ENCODE assay signal across 15 cellular contexts in genomic region chr6:159736908-159737307, GRCh38. TPM values are rescaled to one million over a fixed set of nuclear protein-coding genes. Genes with fewer than 3 reads are reported as not detected.
DNase-seq lines count a peak whose midpoint lies in the region; ATAC-seq and TF ChIP-seq lines count a peak whose summit lies in the region.
"Had no signal": no experiment of that assay in that cellular context is flagged by ENCODE, and none has a peak within 500 bp of the region (broad histone marks: within the 10 kb centered on the region; RNA-seq: fewer than 3 reads in every experiment).

No MANE protein-coding gene starts in this region.

- POLR2A ChIA-PET in WTC11 (lab: Charles Lee) = no interaction called here
- POLR2A ChIA-PET in PC-3 (lab: Charles Lee; ENCODE audit: unreplicated experiment) = no interaction called here

- no peaks in the 10 kb centered on the region for H3K27me3 Mint-ChIP-seq in stimulated activated naive CD8-positive, alpha-beta T cell treated with anti-CD3 and anti-CD28 coated beads, Interleukin-15, Interleukin-2, amounts not matched to agents 100 ng/mL and 50 ng/mL, for 24 hours
- no peaks in the 10 kb centered on the region for H3K27me3 Mint-ChIP-seq in WTC11 (ENCODE audit: low read depth)

- H3K36me3 Mint-ChIP-seq in stimulated activated naive CD8-positive, alpha-beta T cell treated with anti-CD3 and anti-CD28 coated beads, Interleukin-15, Interleukin-2, amounts not matched to agents 100 ng/mL and 50 ng/mL, for 24 hours (ENCODE audit: low read depth) = peaks cover 49% of the 10 kb centered on the region
- H3K36me3 Mint-ChIP-seq in WTC11 = peaks cover 30% of the 10 kb centered on the region

- intact Hi-C loops in PC-3 (cut with micrococcal nuclease) = no loop called here

- H3F3A ChIP-seq in PC-3 (ENCODE audit: low read length, unreplicated experiment) = no peaks in the 10 kb centered on the region

- H2AFZ ChIP-seq in PC-3 (ENCODE audit: low read length) = no peak overlapping the region

- H3K9me3 ChIP-seq in neutrophil (no peaks in the 10 kb centered on the region), PC-3 (ENCODE audit: low read length) (no peaks in the 10 kb centered on the region)
- H3K9me3 ChIP-seq: BE2C had no signal

- H3K9me3 Mint-ChIP-seq in stimulated activated naive CD8-positive, alpha-beta T cell treated with anti-CD3 and anti-CD28 coated beads, Interleukin-15, Interleukin-2, amounts not matched to agents 100 ng/mL and 50 ng/mL, for 24 hours = no peaks in the 10 kb centered on the region
- H3K9me3 Mint-ChIP-seq in WTC11 = no peaks in the 10 kb centered on the region
- H3K9me3 Mint-ChIP-seq: CD8-positive, alpha-beta T cell had no signal

- no peak overlapping the region for H3K9ac ChIP-seq in PC-3 (ENCODE audit: low read length)

- H3K4me3 Mint-ChIP-seq in stimulated activated naive CD8-positive, alpha-beta T cell treated with anti-CD3 and anti-CD28 coated beads, Interleukin-15, Interleukin-2, amounts not matched to agents 100 ng/mL and 50 ng/mL, for 24 hours = no peak overlapping the region
- no peak overlapping the region for H3K4me3 Mint-ChIP-seq in WTC11
- H3K4me3 Mint-ChIP-seq: CD8-positive, alpha-beta T cell had no signal

- H3K27ac ChIP-seq in neutrophil (peak overlapping the region; percentile 78), PC-3 (ENCODE audit: low read length) (no peak overlapping the region)
- H3K27ac ChIP-seq: C4-2B had no signal

- CTCF ChIA-PET in WTC11 (lab: Charles Lee) = no interaction called here
- CTCF ChIA-PET in PC-3 (lab: Charles Lee) = no interaction called here

- H3K4me1 ChIP-seq in neutrophil (ENCODE audit: control insufficient read depth in 1 of 2, insufficient read depth in 1 of 2, low read depth in 1 of 2, low read length in 1 of 2) = peaks cover 44 to 63% of the 10 kb centered on the region in 2 experiments
- no peaks in the 10 kb centered on the region for H3K4me1 ChIP-seq in PC-3 (ENCODE audit: insufficient read depth, low read length)
- H3K4me1 ChIP-seq: BE2C had no signal

- peaks cover 52% of the 10 kb centered on the region for H3K4me1 Mint-ChIP-seq in stimulated activated naive CD8-positive, alpha-beta T cell treated with anti-CD3 and anti-CD28 coated beads, Interleukin-15, Interleukin-2, amounts not matched to agents 100 ng/mL and 50 ng/mL, for 24 hours (ENCODE audit: low read depth)
- peaks cover 8% of the 10 kb centered on the region; the same call in 1 of the 2 replicates for H3K4me1 Mint-ChIP-seq in WTC11

- no peak for TF ChIP-seq CTCF in WTC11 (IDR thresholded peaks at IDR 0.05)
- no peak for TF ChIP-seq CTCF in neutrophil (IDR thresholded peaks at IDR 0.05)
- no peak for TF ChIP-seq CTCF in PC-3 (conservative IDR thresholded peaks at IDR 0.05; ENCODE audit: low read depth, low read length)

- H3K36me3 ChIP-seq in neutrophil = peaks cover 23% of the 10 kb centered on the region
- peaks cover 21% of the 10 kb centered on the region for H3K36me3 ChIP-seq in PC-3 (ENCODE audit: low read depth, low read length)

- H3K4me3 ChIP-seq in neutrophil (ENCODE audit: low read depth in 1 of 2, low read length in 1 of 2) = no peak overlapping the region
- H3K4me3 ChIP-seq in PC-3 (ENCODE audit: low read length) = no peak overlapping the region

- no peak for DNase-seq in stimulated activated naive CD8-positive, alpha-beta T cell treated with anti-CD3 and anti-CD28 coated beads, Interleukin-15, Interleukin-2, amounts not matched to agents 100 U/mL and 50 U/mL, for 24 hours
- no peak for DNase-seq in WTC11 (ENCODE audit: low spot score)
- no peak for DNase-seq in PC-3
- DNase-seq in HUDEP-2 (lab: John Stamatoyannopoulos, UW; ENCODE audit: unreplicated experiment in 76 of 76) = no peak
- DNase-seq: BE2C; CD8-positive, alpha-beta T cell; COR-L47; DMS153; DMS79 treated with DMSO at 0.1 percent for 48 hours; EL; HCEC 1CT had no signal

- no peak overlapping the region for H3K4me2 ChIP-seq in PC-3 (ENCODE audit: low read length)

- no peak for ATAC-seq in stimulated activated naive CD8-positive, alpha-beta T cell treated with anti-CD3 and anti-CD28 coated beads, Interleukin-15, Interleukin-2, amounts not matched to agents 100 U/mL and 50 U/mL, for 24 hours
- ATAC-seq in WTC11 = no peak
- no peak for ATAC-seq in PC-3
- ATAC-seq in GM19397 (IDR thresholded peaks at IDR 0.05; ENCODE audit: unreplicated experiment) = no peak
- ATAC-seq: CD8-positive, alpha-beta T cell had no signal

- peaks cover 29% of the 10 kb centered on the region for H4K20me1 ChIP-seq in PC-3 (ENCODE audit: low read length)

- no peaks in the 10 kb centered on the region for H3K9me2 ChIP-seq in PC-3 (replicated peaks; ENCODE audit: low read length)

- H3K27ac Mint-ChIP-seq in stimulated activated naive CD8-positive, alpha-beta T cell treated with anti-CD3 and anti-CD28 coated beads, Interleukin-15, Interleukin-2, amounts not matched to agents 100 ng/mL and 50 ng/mL, for 24 hours = peak overlapping the region; percentile 45
- H3K27ac Mint-ChIP-seq in WTC11 = no peak overlapping the region
- H3K27ac Mint-ChIP-seq: CD8-positive, alpha-beta T cell had no signal

- peaks cover 97% of the 10 kb centered on the region for H3K79me2 ChIP-seq in PC-3 (ENCODE audit: low read length)

- BruUV-seq in PC-3 (replicated peaks; lab: Mats Ljungman, UMichigan) = no TSS peak

- no peaks in the 10 kb centered on the region for H3K27me3 ChIP-seq in neutrophil
- H3K27me3 ChIP-seq in PC-3 (ENCODE audit: low read length) = no peaks in the 10 kb centered on the region
- H3K27me3 ChIP-seq: BE2C had no signal

TF ChIP-seq in WTC11, 78 proteins besides CTCF, POLR2A, EP300 and RAD21:
- TF ChIP-seq AFF4 (CRISPR knock-in tag; IDR thresholded peaks at IDR 0.05; ENCODE audit: borderline replicate concordance) (no peak), ZNF121 (CRISPR knock-in tag; IDR thresholded peaks at IDR 0.05) (peak; percentile 96), MAX (CRISPR knock-in tag; IDR thresholded peaks at IDR 0.05) (no peak), MXD4 (CRISPR knock-in tag; IDR thresholded peaks at IDR 0.05; ENCODE audit: borderline replicate concordance) (no peak), SP1 (CRISPR knock-in tag; conservative IDR thresholded peaks at IDR 0.05) (no peak), E2F1 (CRISPR knock-in tag; IDR thresholded peaks at IDR 0.05) (no peak)

RNA-seq across cellular contexts. Expression of gene WTAP, which starts 9.6 kb away (rescaled TPM):
- total RNA-seq in WTC11 (2021) = 88.8 to 92.7 TPM (median 91.9 TPM) in 3 replicates
- total RNA-seq in PC-3 (2014; rRNA removed) = 50.8 and 54.5 TPM in 2 replicates

RNA-seq across cellular contexts. Expression of gene ACAT2, which starts 24.9 kb away (rescaled TPM):
- total RNA-seq in WTC11 (2021) (96.1 to 138 TPM (median 98.7 TPM) in 3 replicates), PC-3 (2014; rRNA removed) (29.0 and 36.0 TPM in 2 replicates)

RNA-seq across cellular contexts. Expression of gene SOD2, which starts 43.9 kb away (rescaled TPM):
- total RNA-seq in WTC11 (2021) (79.8 to 86.3 TPM (median 82.6 TPM) in 3 replicates), PC-3 (2014; rRNA removed) (69.5 and 78.2 TPM in 2 replicates)

RNA-seq across cellular contexts. Expression of gene TCP1, which starts 52.5 kb away (rescaled TPM):
- total RNA-seq in WTC11 (2021) (293 to 388 TPM (median 301 TPM) in 3 replicates), PC-3 (2014; rRNA removed) (253 and 280 TPM in 2 replicates)

RNA-seq across cellular contexts. Expression of gene MRPL18, which starts 53.4 kb away (rescaled TPM):
- 81.8 to 95.2 TPM (median 83.0 TPM) in 3 replicates for total RNA-seq in WTC11 (2021)
- total RNA-seq in PC-3 (2014; rRNA removed) = 123 and 155 TPM in 2 replicates
